Comparison of ENCODE assay signal across 1 cellular context in genomic region chr14:77623201-77623600, GRCh38.
TF ChIP-seq lines count a peak whose summit lies in the region.

No MANE protein-coding gene starts in this region.

TF ChIP-seq in GM23338, 12 proteins besides CTCF, POLR2A, EP300 and RAD21 (continued from another document):
- no peak for TF ChIP-seq REST (IDR thresholded peaks at IDR 0.05; ENCODE audit: unreplicated experiment)
- no peak for TF ChIP-seq EZH2phosphoT487 (IDR thresholded peaks at IDR 0.05; ENCODE audit: unreplicated experiment)
- TF ChIP-seq, protein P1, sequence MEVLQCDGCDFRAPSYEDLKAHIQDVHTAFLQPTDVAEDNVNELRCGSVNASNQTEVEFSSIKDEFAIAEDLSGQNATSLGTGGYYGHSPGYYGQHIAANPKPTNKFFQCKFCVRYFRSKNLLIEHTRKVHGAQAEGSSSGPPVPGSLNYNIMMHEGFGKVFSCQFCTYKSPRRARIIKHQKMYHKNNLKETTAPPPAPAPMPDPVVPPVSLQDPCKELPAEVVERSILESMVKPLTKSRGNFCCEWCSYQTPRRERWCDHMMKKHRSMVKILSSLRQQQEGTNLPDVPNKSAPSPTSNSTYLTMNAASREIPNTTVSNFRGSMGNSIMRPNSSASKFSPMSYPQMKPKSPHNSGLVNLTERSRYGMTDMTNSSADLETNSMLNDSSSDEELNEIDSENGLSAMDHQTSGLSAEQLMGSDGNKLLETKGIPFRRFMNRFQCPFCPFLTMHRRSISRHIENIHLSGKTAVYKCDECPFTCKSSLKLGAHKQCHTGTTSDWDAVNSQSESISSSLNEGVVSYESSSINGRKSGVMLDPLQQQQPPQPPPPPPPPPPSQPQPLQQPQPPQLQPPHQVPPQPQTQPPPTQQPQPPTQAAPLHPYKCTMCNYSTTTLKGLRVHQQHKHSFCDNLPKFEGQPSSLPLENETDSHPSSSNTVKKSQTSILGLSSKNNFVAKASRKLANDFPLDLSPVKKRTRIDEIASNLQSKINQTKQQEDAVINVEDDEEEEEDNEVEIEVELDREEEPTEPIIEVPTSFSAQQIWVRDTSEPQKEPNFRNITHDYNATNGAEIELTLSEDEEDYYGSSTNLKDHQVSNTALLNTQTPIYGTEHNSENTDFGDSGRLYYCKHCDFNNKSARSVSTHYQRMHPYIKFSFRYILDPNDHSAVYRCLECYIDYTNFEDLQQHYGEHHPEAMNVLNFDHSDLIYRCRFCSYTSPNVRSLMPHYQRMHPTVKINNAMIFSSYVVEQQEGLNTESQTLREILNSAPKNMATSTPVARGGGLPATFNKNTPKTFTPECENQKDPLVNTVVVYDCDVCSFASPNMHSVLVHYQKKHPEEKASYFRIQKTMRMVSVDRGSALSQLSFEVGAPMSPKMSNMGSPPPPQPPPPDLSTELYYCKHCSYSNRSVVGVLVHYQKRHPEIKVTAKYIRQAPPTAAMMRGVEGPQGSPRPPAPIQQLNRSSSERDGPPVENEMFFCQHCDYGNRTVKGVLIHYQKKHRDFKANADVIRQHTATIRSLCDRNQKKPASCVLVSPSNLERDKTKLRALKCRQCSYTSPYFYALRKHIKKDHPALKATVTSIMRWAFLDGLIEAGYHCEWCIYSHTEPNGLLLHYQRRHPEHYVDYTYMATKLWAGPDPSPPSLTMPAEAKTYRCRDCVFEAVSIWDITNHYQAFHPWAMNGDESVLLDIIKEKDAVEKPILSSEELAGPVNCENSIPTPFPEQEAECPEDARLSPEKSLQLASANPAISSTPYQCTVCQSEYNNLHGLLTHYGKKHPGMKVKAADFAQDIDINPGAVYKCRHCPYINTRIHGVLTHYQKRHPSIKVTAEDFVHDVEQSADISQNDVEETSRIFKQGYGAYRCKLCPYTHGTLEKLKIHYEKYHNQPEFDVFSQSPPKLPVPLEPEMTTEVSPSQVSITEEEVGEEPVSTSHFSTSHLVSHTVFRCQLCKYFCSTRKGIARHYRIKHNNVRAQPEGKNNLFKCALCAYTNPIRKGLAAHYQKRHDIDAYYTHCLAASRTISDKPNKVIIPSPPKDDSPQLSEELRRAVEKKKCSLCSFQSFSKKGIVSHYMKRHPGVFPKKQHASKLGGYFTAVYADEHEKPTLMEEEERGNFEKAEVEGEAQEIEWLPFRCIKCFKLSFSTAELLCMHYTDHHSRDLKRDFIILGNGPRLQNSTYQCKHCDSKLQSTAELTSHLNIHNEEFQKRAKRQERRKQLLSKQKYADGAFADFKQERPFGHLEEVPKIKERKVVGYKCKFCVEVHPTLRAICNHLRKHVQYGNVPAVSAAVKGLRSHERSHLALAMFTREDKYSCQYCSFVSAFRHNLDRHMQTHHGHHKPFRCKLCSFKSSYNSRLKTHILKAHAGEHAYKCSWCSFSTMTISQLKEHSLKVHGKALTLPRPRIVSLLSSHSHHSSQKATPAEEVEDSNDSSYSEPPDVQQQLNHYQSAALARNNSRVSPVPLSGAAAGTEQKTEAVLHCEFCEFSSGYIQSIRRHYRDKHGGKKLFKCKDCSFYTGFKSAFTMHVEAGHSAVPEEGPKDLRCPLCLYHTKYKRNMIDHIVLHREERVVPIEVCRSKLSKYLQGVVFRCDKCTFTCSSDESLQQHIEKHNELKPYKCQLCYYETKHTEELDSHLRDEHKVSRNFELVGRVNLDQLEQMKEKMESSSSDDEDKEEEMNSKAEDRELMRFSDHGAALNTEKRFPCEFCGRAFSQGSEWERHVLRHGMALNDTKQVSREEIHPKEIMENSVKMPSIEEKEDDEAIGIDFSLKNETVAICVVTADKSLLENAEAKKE (CRISPR knock-in tag; IDR thresholded peaks at IDR 0.05), result no peak
- no peak for TF ChIP-seq NANOG (IDR thresholded peaks at IDR 0.05; ENCODE audit: borderline replicate concordance)
- no peak for TF ChIP-seq STAT1 (IDR thresholded peaks at IDR 0.05; ENCODE audit: unreplicated experiment)
TF ChIP-seq in GM23338: peak in this region for 0.
